In the genomic region with DNA sequence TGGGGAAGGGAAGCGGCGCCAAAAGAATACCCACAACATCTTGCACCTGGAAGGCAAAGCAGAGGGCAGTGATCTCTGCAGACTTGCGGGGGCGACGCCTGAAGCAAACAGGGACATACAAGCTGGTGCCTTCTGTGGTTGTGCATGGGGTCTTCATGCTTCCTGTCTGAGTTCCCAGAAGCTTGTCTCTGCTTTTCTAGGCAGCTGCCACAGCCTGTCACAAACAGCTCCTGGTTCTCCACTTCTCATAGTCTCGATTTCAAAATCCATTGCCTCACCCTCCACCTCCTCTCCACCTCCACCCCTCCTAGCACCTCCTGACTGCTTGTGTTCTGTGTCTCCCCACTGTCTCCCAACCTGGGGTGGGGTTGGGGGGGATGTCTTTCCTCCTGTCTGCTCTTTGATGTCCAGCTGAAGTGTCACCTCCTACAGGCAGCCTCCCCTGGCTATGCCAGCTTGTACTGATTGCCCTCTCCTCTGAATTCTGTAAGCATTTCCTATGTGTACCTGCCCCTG, we compare ENCODE assay signal across 8 cellular contexts. TPM values are rescaled to one million over a fixed set of nuclear protein-coding genes. Genes with fewer than 3 reads are reported as not detected.
DNase-seq lines count a peak whose midpoint lies in the region; ATAC-seq and TF ChIP-seq lines count a peak whose summit lies in the region.

No MANE protein-coding gene starts in this region.

- ATAC-seq in GM21786 (IDR thresholded peaks at IDR 0.05; ENCODE audit: unreplicated experiment) (peak; percentile 5), activated B cell treated with CpG ODN at 0.5 μM for 24 hours (ENCODE audit: low read depth) (no peak), lung (ENCODE audit: insufficient read depth, low FRiP score) (no peak), omental fat pad (ENCODE audit: low FRiP score) (no peak), GM21447 (IDR thresholded peaks at IDR 0.05; ENCODE audit: unreplicated experiment) (no peak)

- peaks cover 0 to 6% of the 10 kb centered on the region in 2 donors for H3K4me1 ChIP-seq in lung (ENCODE audit: control insufficient read depth in 2 of 2, insufficient read depth in 2 of 2, low read length in 2 of 2)

- H3K4me3 ChIP-seq in lung = peak overlapping the region; percentile 3

- WGBS in lung, 2 donors = 9 to 21% methylated on average over 6 of the region's 6 CpGs

- H3K36me3 ChIP-seq in lung (ENCODE audit: control insufficient read depth in 2 of 2, insufficient read depth in 2 of 2, low read length in 2 of 2) = no peaks in the 10 kb centered on the region

- intact Hi-C loops in CD14-positive monocyte (cut with micrococcal nuclease) (loop anchor here in 1 of 2 donors (10.0 kb wide), 1 partner anchor 352 kb away; no protein-coding TSS in a partner anchor), activated B cell treated with CpG ODN at 0.5 μM for 24 hours (cut with micrococcal nuclease) (loop anchor here (1.0 to 5.0 kb wide), 5 partner anchors 29 to 122 kb away; partner anchors contain the start of genes ERCC3 and MAP3K2)

- peak overlapping the region in 6 of 7 donors; percentile 23 to 77 (median 64) for H3K27ac Mint-ChIP-seq in CD14-positive monocyte
- no peak overlapping the region for H3K27ac Mint-ChIP-seq in activated B cell treated with CpG ODN at 0.5 μM for 24 hours

- CTCF ChIA-PET in activated B cell treated with CpG ODN at 0.5 μM for 24 hours (lab: Charles Lee) = interaction anchor here (1.5 to 2.4 kb wide), 3 partner anchors 61 to 75 kb away, joined by 4 to 9 read pairs (median 8); no protein-coding TSS in a partner anchor

- no peak overlapping the region for H3K27ac ChIP-seq in lung (ENCODE audit: low read depth in 1 of 2, low read length in 1 of 2)

- H3K9me3 Mint-ChIP-seq in CD14-positive monocyte = peaks cover 0 to 2% (median 0%) of the 10 kb centered on the region in 7 donors
- no peaks in the 10 kb centered on the region for H3K9me3 Mint-ChIP-seq in activated B cell treated with CpG ODN at 0.5 μM for 24 hours

- H3K4me1 Mint-ChIP-seq in CD14-positive monocyte (peaks cover 48% of the 10 kb centered on the region), activated B cell treated with CpG ODN at 0.5 μM for 24 hours (peaks cover 42% of the 10 kb centered on the region)

- no peaks in the 10 kb centered on the region for H3K27me3 ChIP-seq in lung (ENCODE audit: control insufficient read depth, insufficient read depth)

- no peaks in the 10 kb centered on the region for H3K36me3 Mint-ChIP-seq in CD14-positive monocyte
- no peaks in the 10 kb centered on the region for H3K36me3 Mint-ChIP-seq in activated B cell treated with CpG ODN at 0.5 μM for 24 hours (ENCODE audit: low read depth)

- POLR2A ChIA-PET in activated B cell treated with CpG ODN at 0.5 μM for 24 hours (lab: Charles Lee) = interaction anchor here (0.6 to 4.5 kb wide), 2 partner anchors 27 to 110 kb away, joined by 3 to 23 read pairs; partner anchors contain the start of genes IWS1 and MAP3K2

- H3K27me3 Mint-ChIP-seq in CD14-positive monocyte (ENCODE audit: low read depth in 3 of 3) = peaks cover 8 to 31% (median 31%) of the 10 kb centered on the region in 3 donors
- no peaks in the 10 kb centered on the region for H3K27me3 Mint-ChIP-seq in activated B cell treated with CpG ODN at 0.5 μM for 24 hours

- TF ChIP-seq CTCF in CD14-positive monocyte (IDR thresholded peaks at IDR 0.05) (no peak), activated B cell treated with CpG ODN at 0.5 μM for 24 hours (IDR thresholded peaks at IDR 0.05) (no peak), lung (IDR thresholded peaks at IDR 0.05; ENCODE audit: control extremely low read depth, extremely low read depth) (no peak), omental fat pad (IDR thresholded peaks at IDR 0.05) (no peak)

- peak overlapping the region; percentile 77 to 88 for H3K4me3 Mint-ChIP-seq in CD14-positive monocyte
- H3K4me3 Mint-ChIP-seq in activated B cell treated with CpG ODN at 0.5 μM for 24 hours = peak overlapping the region; percentile 80

- H3K9me3 ChIP-seq in lung (ENCODE audit: control insufficient read depth in 2 of 2, insufficient read depth in 1 of 2, low read length in 1 of 2) = no peaks in the 10 kb centered on the region

- DNase-seq in CD14-positive monocyte (ENCODE audit: low spot score) = no peak
- no peak for DNase-seq in activated B cell treated with CpG ODN at 0.5 μM for 24 hours
- DNase-seq in lung (ENCODE audit: low spot score) = no peak
- no peak for DNase-seq in omental fat pad (ENCODE audit: low spot score)
- no peak for DNase-seq in NCI-H2081 (lab: John Stamatoyannopoulos, UW)
- DNase-seq in DMS114 treated with DMSO at 0.1 percent for 48 hours (lab: John Stamatoyannopoulos, UW; ENCODE audit: unreplicated experiment) = no peak

RNA-seq across cellular contexts. Expression of gene PROC, which starts 1.7 kb away (rescaled TPM):
- not detected for polyA plus RNA-seq in CD14-positive monocyte
- not detected in 2 replicates for total RNA-seq in activated B cell treated with CpG ODN at 0.5 μM for 24 hours
- under 1 TPM in 1 of 2 donors, not detected in 1; 0.37 TPM for total RNA-seq in lung
- polyA plus RNA-seq in lung = under 1 TPM; 0.10 to 0.22 TPM
- not detected for total RNA-seq in omental fat pad

RNA-seq across cellular contexts. Expression of gene MAP3K2, which starts 28.8 kb away (rescaled TPM):
- polyA plus RNA-seq in CD14-positive monocyte (10 to 100 TPM; 66.3 to 86.4 TPM), lung (10 to 100 TPM in 1 of 2 donors, 1 to 10 TPM in 1; 8.1 to 11.6 TPM)
- total RNA-seq in activated B cell treated with CpG ODN at 0.5 μM for 24 hours (63.1 and 77.7 TPM in 2 replicates), lung (10 to 100 TPM; 50.1 to 81.0 TPM), omental fat pad (10 to 100 TPM; 44.9 to 79.4 (median 52.4) TPM)
